8 cellular contexts compared by ENCODE assay signal in the genomic region with DNA sequence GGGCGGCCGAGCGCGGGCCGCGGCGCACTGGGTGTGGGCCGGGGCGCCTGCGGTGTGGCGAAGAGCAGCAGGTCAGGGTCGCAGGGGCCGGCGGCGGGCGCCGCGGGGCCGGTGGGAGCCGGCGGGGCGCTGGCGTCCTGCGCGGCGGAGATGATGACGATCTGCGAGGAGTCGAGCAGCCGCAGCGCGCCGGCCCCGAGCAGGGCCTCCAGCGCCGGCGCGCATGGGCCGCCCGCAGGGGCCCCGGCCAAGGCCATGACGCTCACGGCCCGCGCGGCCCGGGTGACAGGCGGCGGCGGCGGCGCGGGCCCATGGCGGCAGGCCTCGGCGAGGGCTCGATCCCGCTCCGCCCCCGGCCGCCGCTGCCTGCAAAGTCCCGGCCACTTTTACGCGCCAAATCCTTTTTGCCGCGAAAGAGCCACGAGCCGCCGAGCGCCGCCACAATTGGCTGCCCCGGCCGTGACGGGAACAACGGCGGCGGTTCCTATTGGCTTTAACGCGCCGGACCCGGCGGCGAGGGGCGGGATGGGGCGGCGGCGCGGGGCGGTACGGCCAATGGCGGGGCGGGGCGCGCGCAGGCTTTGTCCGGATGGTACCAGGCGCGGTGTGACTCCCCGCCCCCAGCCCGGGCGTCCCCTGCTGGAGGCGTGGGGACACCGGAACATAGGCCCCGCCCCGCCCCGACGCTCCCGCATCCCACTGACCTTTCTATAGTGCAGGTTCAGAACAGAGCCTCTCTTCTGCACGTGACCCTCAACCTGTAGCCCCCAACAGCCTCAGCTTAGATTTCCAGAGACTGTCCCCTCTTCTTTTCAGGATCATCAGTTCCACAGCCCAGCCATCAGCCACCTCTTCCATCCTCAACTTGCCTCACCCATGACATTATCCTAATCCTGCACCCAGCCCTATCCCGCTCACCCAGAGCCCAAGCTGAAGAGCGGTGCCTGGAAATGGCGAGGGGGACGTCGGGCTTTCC. TPM values are rescaled to one million over a fixed set of nuclear protein-coding genes. Genes with fewer than 3 reads are reported as not detected.
A peak's percentile ranks its signal among the peaks of the same experiment; 100 is the strongest.
DNase-seq lines count a peak whose midpoint lies in the region; ATAC-seq and TF ChIP-seq lines count a peak whose summit lies in the region.

A gene with protein sequence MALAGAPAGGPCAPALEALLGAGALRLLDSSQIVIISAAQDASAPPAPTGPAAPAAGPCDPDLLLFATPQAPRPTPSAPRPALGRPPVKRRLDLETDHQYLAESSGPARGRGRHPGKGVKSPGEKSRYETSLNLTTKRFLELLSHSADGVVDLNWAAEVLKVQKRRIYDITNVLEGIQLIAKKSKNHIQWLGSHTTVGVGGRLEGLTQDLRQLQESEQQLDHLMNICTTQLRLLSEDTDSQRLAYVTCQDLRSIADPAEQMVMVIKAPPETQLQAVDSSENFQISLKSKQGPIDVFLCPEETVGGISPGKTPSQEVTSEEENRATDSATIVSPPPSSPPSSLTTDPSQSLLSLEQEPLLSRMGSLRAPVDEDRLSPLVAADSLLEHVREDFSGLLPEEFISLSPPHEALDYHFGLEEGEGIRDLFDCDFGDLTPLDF (minus strand): TSS at position 378 of the 976 bp plus-strand sequence. CDS start 121 bp downstream, at position 257.

- H3K27ac Mint-ChIP-seq in activated naive CD8-positive, alpha-beta T cell treated with anti-CD3 and anti-CD28 coated beads, Interleukin-2, amount 50 U/mL, for 24 hours = peak within 1 kb of the TSS; percentile 91
- peak within 1 kb of the TSS; percentile 88 for H3K27ac Mint-ChIP-seq in type B pancreatic cell

- H3K4me1 Mint-ChIP-seq in activated naive CD8-positive, alpha-beta T cell treated with anti-CD3 and anti-CD28 coated beads, Interleukin-2, amount 50 U/mL, for 24 hours = peaks cover 78% of the 10 kb centered on the region
- H3K4me1 Mint-ChIP-seq in type B pancreatic cell (ENCODE audit: unreplicated experiment) = peaks cover 29% of the 10 kb centered on the region

- peak within 1 kb of the TSS; percentile 94 for H3K4me3 Mint-ChIP-seq in activated naive CD8-positive, alpha-beta T cell treated with anti-CD3 and anti-CD28 coated beads, Interleukin-2, amount 50 U/mL, for 24 hours
- peak within 1 kb of the TSS; percentile 91 for H3K4me3 Mint-ChIP-seq in type B pancreatic cell

- H3K36me3 Mint-ChIP-seq in activated naive CD8-positive, alpha-beta T cell treated with anti-CD3 and anti-CD28 coated beads, Interleukin-2, amount 50 U/mL, for 24 hours (ENCODE audit: low read depth) = peaks cover 6% of the 10 kb centered on the region
- no peaks in the 10 kb centered on the region for H3K36me3 Mint-ChIP-seq in type B pancreatic cell

- DNase-seq in GM13976 (ENCODE audit: low spot score) (peak; percentile 99), NCI-H146 (lab: John Stamatoyannopoulos, UW) (peak; percentile 99), T follicular helper cell (ENCODE audit: low read depth) (peak; percentile 89), cardiac septum (ENCODE audit: low spot score) (peak; percentile 98), posterior cingulate gyrus (peak; percentile 92 to 99 (median 96)), type B pancreatic cell (ENCODE audit: extremely low spot score, unreplicated experiment) (peak; percentile 100)
- DNase-seq in activated naive CD8-positive, alpha-beta T cell treated with anti-CD3 and anti-CD28 coated beads, Interleukin-2, amount 50 U/mL, for 24 hours = peak; percentile 97

- peak; percentile 72 for ATAC-seq in HG02870 (IDR thresholded peaks at IDR 0.05; ENCODE audit: unreplicated experiment)
- peak; percentile 85 for ATAC-seq in activated naive CD8-positive, alpha-beta T cell treated with anti-CD3 and anti-CD28 coated beads, Interleukin-2, amount 50 U/mL, for 24 hours

- intact Hi-C loops in cardiac septum (cut with DNase I) = loop anchor here (10.0 kb wide), 1 partner anchor 309 kb away; the partner anchor contains the start of gene RALY
- intact Hi-C loops in posterior cingulate gyrus (cut with DNase I) = loop anchor here (5.0 kb wide), 1 partner anchor 46 kb away; the partner anchor contains the start of gene ZNF341

- no peaks in the 10 kb centered on the region for H3K27me3 Mint-ChIP-seq in activated naive CD8-positive, alpha-beta T cell treated with anti-CD3 and anti-CD28 coated beads, Interleukin-2, amount 50 U/mL, for 24 hours
- H3K27me3 Mint-ChIP-seq in type B pancreatic cell = no peaks in the 10 kb centered on the region

- H3K9me3 Mint-ChIP-seq in activated naive CD8-positive, alpha-beta T cell treated with anti-CD3 and anti-CD28 coated beads, Interleukin-2, amount 50 U/mL, for 24 hours = no peaks in the 10 kb centered on the region
- no peaks in the 10 kb centered on the region for H3K9me3 Mint-ChIP-seq in type B pancreatic cell

- TF ChIP-seq CTCF in GM13976 (IDR thresholded peaks at IDR 0.05; ENCODE audit: borderline replicate concordance, control extremely low read depth, extremely low read depth, insufficient read depth, missing control alignments) (peak; percentile 24), type B pancreatic cell (conservative IDR thresholded peaks at IDR 0.05) (peak; percentile 64)

- in situ Hi-C loops in GM13976 (cut with MboI; ENCODE audit: low sequenced_read_pairs, unreplicated experiment) = no loop called here

RNA-seq across cellular contexts. Expression of the gene that starts here (rescaled TPM):
- total RNA-seq in cardiac septum = 2.3 TPM
- total RNA-seq in type B pancreatic cell (ENCODE audit: low replicate concordance) = 20.7 and 32.8 TPM in 2 replicates

Comparison
In these comparisons a context has a peak if more than half of its experiments do, and no peak if none do; other contexts are left out.
1. Peak in every context shown above with its lines: DNase-seq and ATAC-seq.